ENCODE assay signal across 26 cellular contexts in genomic region chr3:197239857-197240256, GRCh38.
"Had no signal": no experiment of that assay in that cellular context is flagged by ENCODE, and none has a peak within 500 bp of the region (broad histone marks: within the 10 kb centered on the region; RNA-seq: fewer than 3 reads in every experiment).

No MANE protein-coding gene starts in this region.

- H3K4me2 ChIP-seq: SK-N-SH had no signal

- H3K27ac ChIP-seq: brain microvascular endothelial cell, cardiac muscle cell, KMS-11, Peyer's patch, RWPE1, SJCRH30 had no signal

- H3K27me3 ChIP-seq: brain microvascular endothelial cell, cardiac muscle cell, MG63, Peyer's patch, SJCRH30 had no signal

- H3K9ac ChIP-seq: KMS-11, SK-N-SH had no signal

- H3K4me3 ChIP-seq: cardiac muscle cell, MG63, Peyer's patch, SJCRH30 had no signal

- DNase-seq: activated CD4-positive, alpha-beta T cell treated with anti-CD3 and anti-CD28 coated beads for 4 hours; activated CD4-positive, alpha-beta T cell treated with anti-CD3 and anti-CD28 coated beads, Interleukin-2, amount 50 U/mL, for 48 hours; activated CD8-positive, alpha-beta memory T cell treated with anti-CD3 and anti-CD28 coated beads, Interleukin-2, amount 10 ng/mL, durations not matched to agents 7 days and 5 days; activated effector memory CD4-positive, alpha-beta T cell treated with anti-CD3 and anti-CD28 coated beads, Interleukin-2, amount 50 U/mL, for 16 hours; activated naive CD4-positive, alpha-beta T cell treated with Interleukin-2 at 50 U/mL for 16 hours; activated T-cell treated with anti-CD3 and anti-CD28 coated beads, Interleukin-2, amount 50 U/mL, for 24 hours; amygdala; brain microvascular endothelial cell; MG63; MV-4-11; NCI-H1092 treated with DMSO at 0.1 percent for 48 hours; NCI-H1417 treated with DMSO at 0.1 percent for 48 hours; NCI-H1694; NCI-H2081; NCI-H446 treated with DMSO at 0.1 percent for 48 hours; NCI-H526 treated with DMSO at 0.1 percent for 48 hours; NCI-H82; Peyer's patch; Right ventricle myocardium superior; SJCRH30; SK-N-SH; T-helper 1 cell had no signal

- H3K4me1 ChIP-seq: SJCRH30 had no signal

- ATAC-seq: activated CD4-positive, CD25-positive, alpha-beta regulatory T cell treated with anti-CD3 and anti-CD28 coated beads, Interleukin-2, amount 50 U/mL, for 24 hours; activated CD8-positive, alpha-beta memory T cell treated with anti-CD3 and anti-CD28 coated beads, Interleukin-2, amount 10 ng/mL, durations not matched to agents 7 days and 5 days had no signal

- H3K36me3 ChIP-seq: cardiac muscle cell had no signal
